Comparison of ENCODE assay signal across 13 cellular contexts in the genomic region with DNA sequence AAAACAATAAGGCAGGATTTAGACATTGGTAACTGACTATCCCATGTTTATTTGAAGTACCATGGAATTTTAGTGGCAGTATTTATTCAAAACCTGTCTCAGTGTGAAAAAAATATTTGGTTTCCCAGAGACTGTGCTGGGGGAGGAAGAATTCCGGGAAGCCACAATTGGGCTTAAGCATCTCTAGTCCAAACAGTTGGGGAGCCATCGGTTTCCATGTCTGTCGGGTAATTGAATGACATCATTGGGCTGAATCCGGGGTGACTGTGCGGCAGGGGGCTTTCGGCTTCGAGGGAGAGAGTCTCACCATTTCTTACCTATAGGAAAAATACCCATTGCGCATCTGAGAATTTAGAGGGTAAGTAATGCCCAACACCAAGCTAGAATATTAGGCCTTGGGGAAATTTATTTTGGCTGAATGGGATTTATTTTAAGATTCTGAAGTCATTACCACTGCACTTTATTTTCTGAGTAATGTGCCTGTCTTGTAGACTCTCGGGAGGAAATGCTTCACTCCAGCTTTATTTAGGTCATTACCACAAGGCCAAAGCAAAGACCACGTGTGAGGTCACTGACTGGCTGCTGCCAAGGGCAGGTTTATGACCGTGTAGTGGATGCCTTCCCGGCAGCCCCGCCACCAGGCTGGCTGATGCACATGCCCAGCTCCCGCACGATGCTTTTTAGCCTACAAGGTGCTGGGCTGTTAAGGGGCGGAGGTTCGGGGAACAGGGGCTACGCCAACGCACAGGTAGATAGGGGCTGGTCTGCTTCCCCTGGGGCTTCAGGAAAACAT. TPM values are rescaled to one million over a fixed set of nuclear protein-coding genes. Genes with fewer than 3 reads are reported as not detected.
DNase-seq lines count a peak whose midpoint lies in the region; ATAC-seq, FAIRE-seq and TF ChIP-seq lines count a peak whose summit lies in the region.
"Had no signal": no experiment of that assay in that cellular context is flagged by ENCODE, and none has a peak within 500 bp of the region (broad histone marks: within the 10 kb centered on the region; RNA-seq: fewer than 3 reads in every experiment).

No MANE protein-coding gene starts in this region.

- H3K27ac ChIP-seq in astrocyte (ENCODE audit: low read depth, low read length) (peak overlapping the region; percentile 93), kidney (ENCODE audit: low read depth in 2 of 2, low read length in 2 of 2) (no peak overlapping the region)
- H3K27ac ChIP-seq: upper lobe of left lung had no signal

- peaks cover 1% of the 10 kb centered on the region for H3K9me3 Mint-ChIP-seq in astrocyte (ENCODE audit: unreplicated experiment)
- H3K9me3 Mint-ChIP-seq: activated T-cell treated with anti-CD3 and anti-CD28 coated beads, Interleukin-2, amount 50 U/mL, for 72 hours had no signal

- FAIRE-seq in astrocyte (lab: Jason Lieb, UNC) (peak; percentile 98), kidney (lab: Jason Lieb, UNC) (no peak)
- FAIRE-seq: H1 had no signal

- H3K27me3 ChIP-seq in astrocyte (ENCODE audit: insufficient read depth, low read length) = peaks cover 7% of the 10 kb centered on the region
- H3K27me3 ChIP-seq: upper lobe of left lung had no signal

- H3K4me1 ChIP-seq in astrocyte (ENCODE audit: insufficient read depth, low read length) (peaks cover 22% of the 10 kb centered on the region), kidney (ENCODE audit: control insufficient read depth in 1 of 2, insufficient read depth in 1 of 2, low read depth in 1 of 2, low read length in 2 of 2) (no peaks in the 10 kb centered on the region)
- H3K4me1 ChIP-seq: upper lobe of left lung had no signal

- H3K79me2 ChIP-seq in astrocyte (ENCODE audit: insufficient read depth, low read length) = no peaks in the 10 kb centered on the region

- H3K36me3 ChIP-seq in astrocyte (ENCODE audit: insufficient read depth, low read length) (no peaks in the 10 kb centered on the region), kidney (ENCODE audit: control insufficient read depth in 1 of 2, insufficient read depth in 2 of 2, low read length in 2 of 2) (no peaks in the 10 kb centered on the region)
- H3K36me3 ChIP-seq: upper lobe of left lung had no signal

- H3K9me3 ChIP-seq in astrocyte (ENCODE audit: insufficient read depth, low read depth, low read length) (no peaks in the 10 kb centered on the region), kidney (ENCODE audit: control insufficient read depth in 1 of 2, low read length in 2 of 2) (no peaks in the 10 kb centered on the region)
- H3K9me3 ChIP-seq: upper lobe of left lung had no signal

- H3K27me3 Mint-ChIP-seq in astrocyte (ENCODE audit: low read depth, unreplicated experiment) = no peaks in the 10 kb centered on the region
- H3K27me3 Mint-ChIP-seq: progenitor cell of endocrine pancreas had no signal

- H3K4me3 Mint-ChIP-seq in astrocyte (ENCODE audit: unreplicated experiment) = no peak overlapping the region
- H3K4me3 Mint-ChIP-seq: activated T-cell treated with anti-CD3 and anti-CD28 coated beads, Interleukin-2, amount 50 U/mL, for 72 hours had no signal

- H3K27ac Mint-ChIP-seq in astrocyte (ENCODE audit: unreplicated experiment) = peak overlapping the region; percentile 80
- H3K27ac Mint-ChIP-seq: activated T-cell treated with anti-CD3 and anti-CD28 coated beads, Interleukin-2, amount 50 U/mL, for 72 hours; progenitor cell of endocrine pancreas had no signal

- H4K20me1 ChIP-seq in astrocyte (ENCODE audit: insufficient read depth, low read length) = no peaks in the 10 kb centered on the region

- H3K4me1 Mint-ChIP-seq in astrocyte (ENCODE audit: low read depth, unreplicated experiment) = peaks cover 16% of the 10 kb centered on the region

- no peak overlapping the region for H3K4me3 ChIP-seq in astrocyte (ENCODE audit: insufficient read depth, low read depth, low read length)
- H3K4me3 ChIP-seq in kidney (ENCODE audit: low read length in 2 of 2) = no peak overlapping the region
- H3K4me3 ChIP-seq: upper lobe of left lung had no signal

- H2AFZ ChIP-seq in astrocyte (ENCODE audit: low read depth, low read length) = no peak overlapping the region

- peak overlapping the region; percentile 61 for H3K4me2 ChIP-seq in astrocyte (ENCODE audit: low read length)

- no peak for ATAC-seq in HG03432 (IDR thresholded peaks at IDR 0.05; ENCODE audit: unreplicated experiment)
- ATAC-seq: activated T-cell treated with anti-CD3 and anti-CD28 coated beads, Interleukin-2, amount 50 U/mL, for 72 hours; esophagus mucosa had no signal

- no peak for TF ChIP-seq CTCF in astrocyte (IDR thresholded peaks at IDR 0.05; ENCODE audit: insufficient read depth, low read depth, low read length)
- TF ChIP-seq CTCF in kidney (IDR thresholded peaks at IDR 0.05; ENCODE audit: borderline replicate concordance, extremely low read depth, insufficient read depth) = peak; percentile 10

- DNase-seq in HCEC 1CT (peak; percentile 95), astrocyte (ENCODE audit: low read depth) (peak; percentile 100), kidney (peak; percentile 87), stromal cell of bone marrow (ENCODE audit: low read depth) (peak; percentile 98), GM19238 (ENCODE audit: insufficient read length, low spot score) (no peak), DMS114 treated with DMSO at 0.1 percent for 48 hours (lab: John Stamatoyannopoulos, UW; ENCODE audit: unreplicated experiment) (no peak)
- DNase-seq in stimulated activated naive CD4-positive, alpha-beta T cell (lab: John Stamatoyannopoulos, UW) = no peak
- DNase-seq: activated T-cell treated with anti-CD3 and anti-CD28 coated beads, Interleukin-2, amount 50 U/mL, for 72 hours; upper lobe of left lung had no signal

- peaks cover 1% of the 10 kb centered on the region for H3K36me3 Mint-ChIP-seq in astrocyte (ENCODE audit: low read depth, unreplicated experiment)

- intact Hi-C loops in kidney (cut with DNase I) = no loop called here

- H3K9ac ChIP-seq in astrocyte (ENCODE audit: low read length) (peak overlapping the region; percentile 71), kidney (ENCODE audit: low read length in 2 of 2) (no peak overlapping the region)

RNA-seq across cellular contexts. Expression of a gene that starts 23.1 kb away (rescaled TPM):
- total RNA-seq in astrocyte (0.10 TPM in 1 of 2 replicates, not detected in the other), kidney (not detected)
- polyA plus RNA-seq in kidney (ENCODE audit: insufficient read depth, low read depth, low replicate concordance) = 0.39 TPM
- total RNA-seq: H1 had no signal
- polyA plus RNA-seq: H1 had no signal

RNA-seq across cellular contexts. Expression of a gene that starts 37.9 kb away (rescaled TPM):
- total RNA-seq in astrocyte (18.3 and 20.5 TPM in 2 replicates), kidney (16.0 TPM)
- 2.3 TPM for polyA plus RNA-seq in kidney (ENCODE audit: insufficient read depth, low read depth, low replicate concordance)

Comparison
In these comparisons a context has a peak if more than half of its experiments do, and no peak if none do; other contexts are left out.
1. DNase-seq: peak in HCEC 1CT (single experiment), astrocyte (single experiment), kidney (single experiment) and stromal cell of bone marrow (single experiment); none in GM19238 (single experiment), DMS114 treated with DMSO at 0.1 percent for 48 hours (single experiment) and stimulated activated naive CD4-positive, alpha-beta T cell (0 of 6).